ENCODE assay signal across 21 cellular contexts in the genomic region with DNA sequence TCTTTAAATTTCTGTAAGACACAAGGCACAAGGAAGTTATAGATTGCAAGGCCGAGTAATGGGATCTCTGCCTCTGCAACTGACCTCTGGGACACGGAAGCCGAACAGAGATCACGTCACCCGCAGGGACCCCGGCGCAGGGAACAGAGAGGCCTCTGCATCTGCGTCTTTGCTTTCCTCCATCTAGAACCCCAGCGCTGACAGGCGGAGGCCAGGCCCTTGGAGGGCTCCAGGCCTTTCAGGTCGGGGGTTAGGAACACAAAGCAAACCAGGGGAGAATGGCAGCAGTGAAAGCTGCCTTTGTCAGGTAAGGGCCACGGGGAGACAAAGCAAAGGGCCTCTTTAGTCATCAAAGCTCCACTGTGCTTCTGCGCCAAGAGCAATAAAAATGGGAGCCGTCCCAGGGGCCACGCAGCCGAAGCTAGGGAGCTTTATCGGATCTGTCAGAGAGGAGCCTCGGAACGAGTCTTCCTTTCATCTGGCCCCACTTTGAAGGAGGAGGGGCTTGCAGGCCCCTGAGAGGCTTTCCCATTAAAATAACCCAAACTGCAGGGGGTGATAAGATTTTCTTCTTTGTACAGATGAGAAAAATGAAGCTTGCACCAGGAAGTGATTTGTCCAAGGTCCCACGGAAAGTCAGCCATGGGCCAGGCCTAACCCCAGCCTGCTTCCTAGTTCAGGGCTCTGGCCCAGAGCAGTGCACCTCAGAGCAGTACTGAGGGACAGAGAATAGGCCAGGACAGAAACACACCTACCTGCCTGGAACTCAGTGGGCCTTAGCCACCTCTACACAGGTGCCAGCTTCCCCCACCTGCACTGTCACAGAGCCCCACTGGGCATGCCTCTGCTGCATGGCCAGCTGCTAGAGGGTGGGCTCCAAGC.
"Had no signal": no experiment of that assay in that cellular context is flagged by ENCODE, and none has a peak within 500 bp of the region (broad histone marks: within the 10 kb centered on the region; RNA-seq: fewer than 3 reads in every experiment).

No MANE protein-coding gene starts in this region.

- ATAC-seq: activated CD8-positive, alpha-beta T cell treated with anti-CD3 and anti-CD28 coated beads, Interleukin-2, amount 10 ng/mL, durations not matched to agents 7 days and 5 days; naive thymus-derived CD4-positive, alpha-beta T cell; right cardiac atrium had no signal

- FAIRE-seq: endothelial cell of umbilical vein had no signal

- H3K9me3 Mint-ChIP-seq: stimulated activated naive CD8-positive, alpha-beta T cell treated with anti-CD3 and anti-CD28 coated beads, Interleukin-15, Interleukin-2, amounts not matched to agents 100 ng/mL and 50 ng/mL, for 24 hours had no signal

- H3K27me3 Mint-ChIP-seq: activated naive CD8-positive, alpha-beta T cell; naive thymus-derived CD4-positive, alpha-beta T cell; stimulated activated naive CD8-positive, alpha-beta T cell treated with anti-CD3 and anti-CD28 coated beads, Interleukin-15, Interleukin-2, amounts not matched to agents 100 ng/mL and 50 ng/mL, for 24 hours had no signal

- DNase-seq: activated CD4-positive, alpha-beta T cell treated with anti-CD3 and anti-CD28 coated beads for 4 hours; activated CD8-positive, alpha-beta memory T cell treated with anti-CD3 and anti-CD28 coated beads, Interleukin-2, amount 50 U/mL, for 4 hours; activated CD8-positive, alpha-beta T cell treated with anti-CD3 and anti-CD28 coated beads, Interleukin-2, amount 10 ng/mL, durations not matched to agents 7 days and 5 days; activated effector memory CD4-positive, alpha-beta T cell treated with anti-CD3 and anti-CD28 coated beads, Interleukin-2, amount 50 U/mL, for 16 hours; activated T-cell treated with anti-CD3 and anti-CD28 coated beads, Interleukin-2, amount 50 U/mL, for 48 hours; amniotic stem cell; central memory CD4-positive, alpha-beta T cell; effector CD4-positive, alpha-beta T cell; foreskin fibroblast; glutamatergic neuron; naive thymus-derived CD4-positive, alpha-beta T cell; nucleus accumbens; posterior cingulate gyrus; right cardiac atrium; WERI-Rb-1 had no signal

- H3K27ac ChIP-seq: coronary artery, WERI-Rb-1 had no signal

- H3K4me1 Mint-ChIP-seq: naive thymus-derived CD4-positive, alpha-beta T cell had no signal

- H3K4me3 Mint-ChIP-seq: activated CD8-positive, alpha-beta T cell treated with anti-CD3 and anti-CD28 coated beads, Interleukin-2, amount 10 ng/mL, durations not matched to agents 7 days and 5 days; activated naive CD8-positive, alpha-beta T cell; naive thymus-derived CD4-positive, alpha-beta T cell; stimulated activated naive CD8-positive, alpha-beta T cell treated with anti-CD3 and anti-CD28 coated beads, Interleukin-15, Interleukin-2, amounts not matched to agents 100 ng/mL and 50 ng/mL, for 24 hours had no signal

- H3K27ac Mint-ChIP-seq: activated CD8-positive, alpha-beta T cell treated with anti-CD3 and anti-CD28 coated beads, Interleukin-2, amount 10 ng/mL, durations not matched to agents 7 days and 5 days; activated naive CD8-positive, alpha-beta T cell; naive thymus-derived CD4-positive, alpha-beta T cell; stimulated activated naive CD8-positive, alpha-beta T cell treated with anti-CD3 and anti-CD28 coated beads, Interleukin-15, Interleukin-2, amounts not matched to agents 100 ng/mL and 50 ng/mL, for 24 hours had no signal

- H3K4me3 ChIP-seq: coronary artery, lung, smooth muscle cell had no signal
